1 cellular context compared by ENCODE assay signal in genomic region chr2:860259-860855, GRCh38.
TF ChIP-seq lines count a peak whose summit lies in the region.

No MANE protein-coding gene starts in this region.

TF ChIP-seq in SK-N-SH treated with all-trans-retinoic acid at 6 μM for 48 hours, 23 proteins besides CTCF, POLR2A, EP300 and RAD21 (continued from another document):
- TF ChIP-seq ZNF70 (CRISPR knock-in tag; IDR thresholded peaks at IDR 0.05), result no peak
